ENCODE assay signal across 8 cellular contexts in genomic region chr21:32278068-32278467, GRCh38. TPM values are rescaled to one million over a fixed set of nuclear protein-coding genes. Genes with fewer than 3 reads are reported as not detected.
DNase-seq lines count a peak whose midpoint lies in the region; TF ChIP-seq lines count a peak whose summit lies in the region.

No MANE protein-coding gene starts in this region.

- no peak for TF ChIP-seq EP300 in neural cell (conservative IDR thresholded peaks at IDR 0.05; ENCODE audit: poor library complexity, severe bottlenecking)

- H3K9ac ChIP-seq in duodenal mucosa (ENCODE audit: low read depth in 1 of 2, low read length in 2 of 2) = peak overlapping the region; percentile 44 to 80
- peak overlapping the region; percentile 74 for H3K9ac ChIP-seq in neural cell (ENCODE audit: low read length)

- peak overlapping the region; percentile 37 for H2AFZ ChIP-seq in neural cell (ENCODE audit: low read depth, low read length)

- H3K27me3 Mint-ChIP-seq in activated naive CD4-positive, alpha-beta T cell treated with anti-CD3 and anti-CD28 coated beads, Interleukin-2, amount 50 U/mL, for 24 hours = no peaks in the 10 kb centered on the region

- no peaks in the 10 kb centered on the region for H3K9me3 ChIP-seq in duodenal mucosa (ENCODE audit: control insufficient read depth in 1 of 2, low read length in 2 of 2)
- no peaks in the 10 kb centered on the region for H3K9me3 ChIP-seq in neural cell (ENCODE audit: low read length)

- H3K9me3 Mint-ChIP-seq in activated naive CD4-positive, alpha-beta T cell treated with anti-CD3 and anti-CD28 coated beads, Interleukin-2, amount 50 U/mL, for 24 hours = no peaks in the 10 kb centered on the region

- H4K20me1 ChIP-seq in neural cell (ENCODE audit: insufficient read depth) = no peaks in the 10 kb centered on the region

- no peaks in the 10 kb centered on the region for H3F3A ChIP-seq in neural cell (ENCODE audit: insufficient read depth, low read length, poor library complexity, severe bottlenecking)

- no peak overlapping the region for H3K27ac Mint-ChIP-seq in activated naive CD4-positive, alpha-beta T cell treated with anti-CD3 and anti-CD28 coated beads, Interleukin-2, amount 50 U/mL, for 24 hours

- H3K4me3 ChIP-seq in duodenal mucosa (ENCODE audit: low read depth in 1 of 2, low read length in 2 of 2) (peak overlapping the region; percentile 78 to 100), neural cell (ENCODE audit: low read length) (peak overlapping the region; percentile 95)

- TF ChIP-seq CTCF in neural cell (IDR thresholded peaks at IDR 0.05; ENCODE audit: poor library complexity, severe bottlenecking) = no peak

- H3K4me1 Mint-ChIP-seq in activated naive CD4-positive, alpha-beta T cell treated with anti-CD3 and anti-CD28 coated beads, Interleukin-2, amount 50 U/mL, for 24 hours = peaks cover 32% of the 10 kb centered on the region

- peaks cover 0 to 9% of the 10 kb centered on the region in 2 donors for H3K36me3 ChIP-seq in duodenal mucosa (ENCODE audit: control insufficient read depth in 1 of 2, insufficient read depth in 2 of 2, low read length in 2 of 2)
- no peaks in the 10 kb centered on the region for H3K36me3 ChIP-seq in neural cell (ENCODE audit: insufficient read depth, low read length)

- peaks cover 9% of the 10 kb centered on the region for H3K36me3 Mint-ChIP-seq in activated naive CD4-positive, alpha-beta T cell treated with anti-CD3 and anti-CD28 coated beads, Interleukin-2, amount 50 U/mL, for 24 hours

- DNase-seq in activated naive CD4-positive, alpha-beta T cell (lab: John Stamatoyannopoulos, UW) = no peak
- DNase-seq in NOMO-1 treated with dmso at 0.1 percent for 144 hours (lab: John Stamatoyannopoulos, UW; ENCODE audit: unreplicated experiment) = peak; percentile 13
- DNase-seq in UCSD-AML1 (lab: John Stamatoyannopoulos, UW; ENCODE audit: unreplicated experiment) = no peak
- DNase-seq in midbrain (lab: John Stamatoyannopoulos, UW) = no peak
- no peak for DNase-seq in inferior parietal cortex (ENCODE audit: extremely low spot score)

- H3K4me3 Mint-ChIP-seq in activated naive CD4-positive, alpha-beta T cell treated with anti-CD3 and anti-CD28 coated beads, Interleukin-2, amount 50 U/mL, for 24 hours = peak overlapping the region; percentile 99

- H3K9me2 ChIP-seq in neural cell (ENCODE audit: insufficient read depth, low read length) = no peaks in the 10 kb centered on the region

- H3K27me3 ChIP-seq in duodenal mucosa (ENCODE audit: control insufficient read depth in 1 of 2, insufficient read depth in 2 of 2, low read length in 2 of 2) (no peaks in the 10 kb centered on the region), neural cell (ENCODE audit: insufficient read depth, low read depth, low read length) (no peaks in the 10 kb centered on the region)

- no peak for TF ChIP-seq RAD21 in neural cell (conservative IDR thresholded peaks at IDR 0.05)

- no peak overlapping the region for H3K27ac ChIP-seq in duodenal mucosa (ENCODE audit: low read depth, low read length)
- peak overlapping the region; percentile 49 for H3K27ac ChIP-seq in neural cell (ENCODE audit: low read length)

- peak overlapping the region; percentile 86 for H3K4me2 ChIP-seq in neural cell (ENCODE audit: low read length)

- H3K4me1 ChIP-seq in duodenal mucosa (ENCODE audit: control insufficient read depth in 1 of 2, insufficient read depth in 2 of 2, low read length in 2 of 2) = peaks cover 13 to 17% of the 10 kb centered on the region in 2 donors

- peaks cover 10% of the 10 kb centered on the region for H3K79me2 ChIP-seq in neural cell (replicated peaks; ENCODE audit: insufficient read depth, low read length)

TF ChIP-seq in neural cell, 6 proteins besides CTCF, POLR2A, EP300 and RAD21:
- TF ChIP-seq TAF1 (IDR thresholded peaks at IDR 0.05; ENCODE audit: low read depth) (no peak), MXI1 (conservative IDR thresholded peaks at IDR 0.05; ENCODE audit: poor library complexity, severe bottlenecking) (no peak), EZH2 (IDR thresholded peaks at IDR 0.05; ENCODE audit: borderline replicate concordance, insufficient read depth, low read length, poor library complexity, severe bottlenecking) (no peak), POLR2AphosphoS5 (IDR thresholded peaks at IDR 0.05) (no peak), SMC3 (conservative IDR thresholded peaks at IDR 0.05; ENCODE audit: poor library complexity) (no peak)
- TF ChIP-seq, protein P1, sequence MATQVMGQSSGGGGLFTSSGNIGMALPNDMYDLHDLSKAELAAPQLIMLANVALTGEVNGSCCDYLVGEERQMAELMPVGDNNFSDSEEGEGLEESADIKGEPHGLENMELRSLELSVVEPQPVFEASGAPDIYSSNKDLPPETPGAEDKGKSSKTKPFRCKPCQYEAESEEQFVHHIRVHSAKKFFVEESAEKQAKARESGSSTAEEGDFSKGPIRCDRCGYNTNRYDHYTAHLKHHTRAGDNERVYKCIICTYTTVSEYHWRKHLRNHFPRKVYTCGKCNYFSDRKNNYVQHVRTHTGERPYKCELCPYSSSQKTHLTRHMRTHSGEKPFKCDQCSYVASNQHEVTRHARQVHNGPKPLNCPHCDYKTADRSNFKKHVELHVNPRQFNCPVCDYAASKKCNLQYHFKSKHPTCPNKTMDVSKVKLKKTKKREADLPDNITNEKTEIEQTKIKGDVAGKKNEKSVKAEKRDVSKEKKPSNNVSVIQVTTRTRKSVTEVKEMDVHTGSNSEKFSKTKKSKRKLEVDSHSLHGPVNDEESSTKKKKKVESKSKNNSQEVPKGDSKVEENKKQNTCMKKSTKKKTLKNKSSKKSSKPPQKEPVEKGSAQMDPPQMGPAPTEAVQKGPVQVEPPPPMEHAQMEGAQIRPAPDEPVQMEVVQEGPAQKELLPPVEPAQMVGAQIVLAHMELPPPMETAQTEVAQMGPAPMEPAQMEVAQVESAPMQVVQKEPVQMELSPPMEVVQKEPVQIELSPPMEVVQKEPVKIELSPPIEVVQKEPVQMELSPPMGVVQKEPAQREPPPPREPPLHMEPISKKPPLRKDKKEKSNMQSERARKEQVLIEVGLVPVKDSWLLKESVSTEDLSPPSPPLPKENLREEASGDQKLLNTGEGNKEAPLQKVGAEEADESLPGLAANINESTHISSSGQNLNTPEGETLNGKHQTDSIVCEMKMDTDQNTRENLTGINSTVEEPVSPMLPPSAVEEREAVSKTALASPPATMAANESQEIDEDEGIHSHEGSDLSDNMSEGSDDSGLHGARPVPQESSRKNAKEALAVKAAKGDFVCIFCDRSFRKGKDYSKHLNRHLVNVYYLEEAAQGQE (IDR thresholded peaks at IDR 0.05; ENCODE audit: borderline replicate concordance) = no peak
TF ChIP-seq in neural cell: peak in this region for 0.

RNA-seq across cellular contexts. Expression of gene MIS18A, which starts 0.8 kb away (rescaled TPM):
- polyA plus RNA-seq in neural cell = 15.9 and 21.8 TPM in 2 replicates
- polyA minus RNA-seq in neural cell = 7.4 and 10.5 TPM in 2 replicates

RNA-seq across cellular contexts. Expression of gene MRAP, which starts 20.6 kb away (rescaled TPM):
- polyA plus RNA-seq in neural cell = not detected in 2 replicates
- polyA minus RNA-seq in neural cell = not detected in 2 replicates
